1 cellular context compared by ENCODE assay signal in the genomic region with DNA sequence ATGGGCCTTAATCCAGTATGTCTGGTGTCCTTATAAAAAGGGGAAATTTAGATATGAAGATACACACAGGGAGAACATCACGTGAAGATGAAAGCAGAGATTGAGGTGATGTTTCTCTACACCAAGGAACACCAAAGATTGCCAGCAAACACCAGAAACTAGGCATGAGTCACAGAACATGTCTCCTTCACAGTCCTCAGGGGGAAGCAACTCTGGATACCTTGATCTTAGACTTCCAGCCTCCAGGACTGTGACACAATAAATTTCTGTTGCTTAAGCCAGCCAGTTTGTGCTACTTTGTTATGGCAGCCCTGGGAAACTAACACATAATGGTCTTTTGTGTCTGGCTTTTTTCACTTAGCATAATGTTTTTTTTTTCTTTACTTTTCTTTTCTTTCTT.
A peak's percentile ranks its signal among the peaks of the same experiment; 100 is the strongest.
TF ChIP-seq lines count a peak whose summit lies in the region.

No MANE protein-coding gene starts in this region.

TF ChIP-seq in K562, 482 proteins besides CTCF, POLR2A, EP300 and RAD21 (continued from another document):
- TF ChIP-seq, protein P1, sequence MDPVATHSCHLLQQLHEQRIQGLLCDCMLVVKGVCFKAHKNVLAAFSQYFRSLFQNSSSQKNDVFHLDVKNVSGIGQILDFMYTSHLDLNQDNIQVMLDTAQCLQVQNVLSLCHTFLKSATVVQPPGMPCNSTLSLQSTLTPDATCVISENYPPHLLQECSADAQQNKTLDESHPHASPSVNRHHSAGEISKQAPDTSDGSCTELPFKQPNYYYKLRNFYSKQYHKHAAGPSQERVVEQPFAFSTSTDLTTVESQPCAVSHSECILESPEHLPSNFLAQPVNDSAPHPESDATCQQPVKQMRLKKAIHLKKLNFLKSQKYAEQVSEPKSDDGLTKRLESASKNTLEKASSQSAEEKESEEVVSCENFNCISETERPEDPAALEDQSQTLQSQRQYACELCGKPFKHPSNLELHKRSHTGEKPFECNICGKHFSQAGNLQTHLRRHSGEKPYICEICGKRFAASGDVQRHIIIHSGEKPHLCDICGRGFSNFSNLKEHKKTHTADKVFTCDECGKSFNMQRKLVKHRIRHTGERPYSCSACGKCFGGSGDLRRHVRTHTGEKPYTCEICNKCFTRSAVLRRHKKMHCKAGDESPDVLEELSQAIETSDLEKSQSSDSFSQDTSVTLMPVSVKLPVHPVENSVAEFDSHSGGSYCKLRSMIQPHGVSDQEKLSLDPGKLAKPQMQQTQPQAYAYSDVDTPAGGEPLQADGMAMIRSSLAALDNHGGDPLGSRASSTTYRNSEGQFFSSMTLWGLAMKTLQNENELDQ (CRISPR knock-in tag; IDR thresholded peaks at IDR 0.05; ENCODE audit: borderline replicate concordance): no peak
- TF ChIP-seq SMARCE1 (IDR thresholded peaks at IDR 0.05) (peak; percentile 11; the same call in 1 of the 2 replicates), KDM5B (IDR thresholded peaks at IDR 0.05; ENCODE audit: insufficient replicate concordance, low read depth, low read length) (no peak), ZNF224 (CRISPR knock-in tag; IDR thresholded peaks at IDR 0.05) (no peak), POLR2AphosphoS5 (IDR thresholded peaks at IDR 0.05; ENCODE audit: control insufficient read depth, insufficient read depth, low read depth, low read length) (no peak), TOE1 (IDR thresholded peaks at IDR 0.05; ENCODE audit: borderline replicate concordance) (no peak), TOE1 (CRISPR knock-in tag; IDR thresholded peaks at IDR 0.05; ENCODE audit: borderline replicate concordance, low read depth) (no peak), KAT7 (CRISPR knock-in tag; IDR thresholded peaks at IDR 0.05; ENCODE audit: borderline replicate concordance) (no peak), ZNF79 (CRISPR knock-in tag; IDR thresholded peaks at IDR 0.05; ENCODE audit: low read depth) (no peak), ZNF146 (CRISPR knock-in tag; IDR thresholded peaks at IDR 0.05; ENCODE audit: unreplicated experiment) (no peak), ATF1 (CRISPR knock-in tag; IDR thresholded peaks at IDR 0.05) (no peak), ATF1 (tag; IDR thresholded peaks at IDR 0.05) (no peak), JUND (IDR thresholded peaks at IDR 0.05; ENCODE audit: borderline replicate concordance, low read depth, low read length) (no peak), JUND (tag; IDR thresholded peaks at IDR 0.05; ENCODE audit: borderline replicate concordance, low read depth, low read length) (0 out of 3 replicates have a peak, but pooled peaks have one; percentile 26), ZNF174 (CRISPR knock-in tag; IDR thresholded peaks at IDR 0.05) (no peak), ZNF124 (CRISPR knock-in tag; IDR thresholded peaks at IDR 0.05) (no peak), ZNF253 (CRISPR knock-in tag; conservative IDR thresholded peaks at IDR 0.05) (no peak), HDAC2 (IDR thresholded peaks at IDR 0.05) (no peak), KLF1 (tag; IDR thresholded peaks at IDR 0.05) (no peak), RCOR1 (IDR thresholded peaks at IDR 0.05; ENCODE audit: borderline replicate concordance in 1 of 2, low read depth in 2 of 2, low read length in 2 of 2) (no peak), BHLHE40 (IDR thresholded peaks at IDR 0.05; ENCODE audit: low read length) (peak; percentile 34; the same call in 1 of the 2 replicates)
- TF ChIP-seq, protein P2, sequence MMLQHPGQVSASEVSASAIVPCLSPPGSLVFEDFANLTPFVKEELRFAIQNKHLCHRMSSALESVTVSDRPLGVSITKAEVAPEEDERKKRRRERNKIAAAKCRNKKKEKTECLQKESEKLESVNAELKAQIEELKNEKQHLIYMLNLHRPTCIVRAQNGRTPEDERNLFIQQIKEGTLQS (IDR thresholded peaks at IDR 0.05): peak; percentile 22; the same call in 1 of the 2 replicates
- TF ChIP-seq, protein P2 (CRISPR knock-in tag; conservative IDR thresholded peaks at IDR 0.05): no peak
- TF ChIP-seq, protein P3, sequence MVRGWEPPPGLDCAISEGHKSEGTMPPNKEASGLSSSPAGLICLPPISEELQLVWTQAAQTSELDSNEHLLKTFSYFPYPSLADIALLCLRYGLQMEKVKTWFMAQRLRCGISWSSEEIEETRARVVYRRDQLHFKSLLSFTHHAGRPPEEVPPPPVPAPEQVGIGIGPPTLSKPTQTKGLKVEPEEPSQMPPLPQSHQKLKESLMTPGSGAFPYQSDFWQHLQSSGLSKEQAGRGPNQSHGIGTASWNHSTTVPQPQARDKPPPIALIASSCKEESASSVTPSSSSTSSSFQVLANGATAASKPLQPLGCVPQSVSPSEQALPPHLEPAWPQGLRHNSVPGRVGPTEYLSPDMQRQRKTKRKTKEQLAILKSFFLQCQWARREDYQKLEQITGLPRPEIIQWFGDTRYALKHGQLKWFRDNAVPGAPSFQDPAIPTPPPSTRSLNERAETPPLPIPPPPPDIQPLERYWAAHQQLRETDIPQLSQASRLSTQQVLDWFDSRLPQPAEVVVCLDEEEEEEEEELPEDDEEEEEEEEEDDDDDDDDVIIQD (CRISPR knock-in tag; IDR thresholded peaks at IDR 0.05): no peak
- TF ChIP-seq, protein P4, sequence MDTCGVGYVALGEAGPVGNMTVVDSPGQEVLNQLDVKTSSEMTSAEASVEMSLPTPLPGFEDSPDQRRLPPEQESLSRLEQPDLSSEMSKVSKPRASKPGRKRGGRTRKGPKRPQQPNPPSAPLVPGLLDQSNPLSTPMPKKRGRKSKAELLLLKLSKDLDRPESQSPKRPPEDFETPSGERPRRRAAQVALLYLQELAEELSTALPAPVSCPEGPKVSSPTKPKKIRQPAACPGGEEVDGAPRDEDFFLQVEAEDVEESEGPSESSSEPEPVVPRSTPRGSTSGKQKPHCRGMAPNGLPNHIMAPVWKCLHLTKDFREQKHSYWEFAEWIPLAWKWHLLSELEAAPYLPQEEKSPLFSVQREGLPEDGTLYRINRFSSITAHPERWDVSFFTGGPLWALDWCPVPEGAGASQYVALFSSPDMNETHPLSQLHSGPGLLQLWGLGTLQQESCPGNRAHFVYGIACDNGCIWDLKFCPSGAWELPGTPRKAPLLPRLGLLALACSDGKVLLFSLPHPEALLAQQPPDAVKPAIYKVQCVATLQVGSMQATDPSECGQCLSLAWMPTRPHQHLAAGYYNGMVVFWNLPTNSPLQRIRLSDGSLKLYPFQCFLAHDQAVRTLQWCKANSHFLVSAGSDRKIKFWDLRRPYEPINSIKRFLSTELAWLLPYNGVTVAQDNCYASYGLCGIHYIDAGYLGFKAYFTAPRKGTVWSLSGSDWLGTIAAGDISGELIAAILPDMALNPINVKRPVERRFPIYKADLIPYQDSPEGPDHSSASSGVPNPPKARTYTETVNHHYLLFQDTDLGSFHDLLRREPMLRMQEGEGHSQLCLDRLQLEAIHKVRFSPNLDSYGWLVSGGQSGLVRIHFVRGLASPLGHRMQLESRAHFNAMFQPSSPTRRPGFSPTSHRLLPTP (IDR thresholded peaks at IDR 0.05; ENCODE audit: borderline replicate concordance, extremely low read depth, insufficient read length): no peak
- TF ChIP-seq, protein P5, sequence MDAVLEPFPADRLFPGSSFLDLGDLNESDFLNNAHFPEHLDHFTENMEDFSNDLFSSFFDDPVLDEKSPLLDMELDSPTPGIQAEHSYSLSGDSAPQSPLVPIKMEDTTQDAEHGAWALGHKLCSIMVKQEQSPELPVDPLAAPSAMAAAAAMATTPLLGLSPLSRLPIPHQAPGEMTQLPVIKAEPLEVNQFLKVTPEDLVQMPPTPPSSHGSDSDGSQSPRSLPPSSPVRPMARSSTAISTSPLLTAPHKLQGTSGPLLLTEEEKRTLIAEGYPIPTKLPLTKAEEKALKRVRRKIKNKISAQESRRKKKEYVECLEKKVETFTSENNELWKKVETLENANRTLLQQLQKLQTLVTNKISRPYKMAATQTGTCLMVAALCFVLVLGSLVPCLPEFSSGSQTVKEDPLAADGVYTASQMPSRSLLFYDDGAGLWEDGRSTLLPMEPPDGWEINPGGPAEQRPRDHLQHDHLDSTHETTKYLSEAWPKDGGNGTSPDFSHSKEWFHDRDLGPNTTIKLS (IDR thresholded peaks at IDR 0.05; ENCODE audit: borderline replicate concordance, low read depth): no peak
- TF ChIP-seq, protein P6, sequence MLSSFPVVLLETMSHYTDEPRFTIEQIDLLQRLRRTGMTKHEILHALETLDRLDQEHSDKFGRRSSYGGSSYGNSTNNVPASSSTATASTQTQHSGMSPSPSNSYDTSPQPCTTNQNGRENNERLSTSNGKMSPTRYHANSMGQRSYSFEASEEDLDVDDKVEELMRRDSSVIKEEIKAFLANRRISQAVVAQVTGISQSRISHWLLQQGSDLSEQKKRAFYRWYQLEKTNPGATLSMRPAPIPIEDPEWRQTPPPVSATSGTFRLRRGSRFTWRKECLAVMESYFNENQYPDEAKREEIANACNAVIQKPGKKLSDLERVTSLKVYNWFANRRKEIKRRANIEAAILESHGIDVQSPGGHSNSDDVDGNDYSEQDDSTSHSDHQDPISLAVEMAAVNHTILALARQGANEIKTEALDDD (IDR thresholded peaks at IDR 0.05): no peak
- TF ChIP-seq, protein P7, sequence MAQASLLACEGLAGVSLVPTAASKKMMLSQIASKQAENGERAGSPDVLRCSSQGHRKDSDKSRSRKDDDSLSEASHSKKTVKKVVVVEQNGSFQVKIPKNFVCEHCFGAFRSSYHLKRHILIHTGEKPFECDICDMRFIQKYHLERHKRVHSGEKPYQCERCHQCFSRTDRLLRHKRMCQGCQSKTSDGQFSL (CRISPR knock-in tag; IDR thresholded peaks at IDR 0.05): no peak
- TF ChIP-seq, protein P7 (tag; IDR thresholded peaks at IDR 0.05): no peak
- TF ChIP-seq, protein P8, sequence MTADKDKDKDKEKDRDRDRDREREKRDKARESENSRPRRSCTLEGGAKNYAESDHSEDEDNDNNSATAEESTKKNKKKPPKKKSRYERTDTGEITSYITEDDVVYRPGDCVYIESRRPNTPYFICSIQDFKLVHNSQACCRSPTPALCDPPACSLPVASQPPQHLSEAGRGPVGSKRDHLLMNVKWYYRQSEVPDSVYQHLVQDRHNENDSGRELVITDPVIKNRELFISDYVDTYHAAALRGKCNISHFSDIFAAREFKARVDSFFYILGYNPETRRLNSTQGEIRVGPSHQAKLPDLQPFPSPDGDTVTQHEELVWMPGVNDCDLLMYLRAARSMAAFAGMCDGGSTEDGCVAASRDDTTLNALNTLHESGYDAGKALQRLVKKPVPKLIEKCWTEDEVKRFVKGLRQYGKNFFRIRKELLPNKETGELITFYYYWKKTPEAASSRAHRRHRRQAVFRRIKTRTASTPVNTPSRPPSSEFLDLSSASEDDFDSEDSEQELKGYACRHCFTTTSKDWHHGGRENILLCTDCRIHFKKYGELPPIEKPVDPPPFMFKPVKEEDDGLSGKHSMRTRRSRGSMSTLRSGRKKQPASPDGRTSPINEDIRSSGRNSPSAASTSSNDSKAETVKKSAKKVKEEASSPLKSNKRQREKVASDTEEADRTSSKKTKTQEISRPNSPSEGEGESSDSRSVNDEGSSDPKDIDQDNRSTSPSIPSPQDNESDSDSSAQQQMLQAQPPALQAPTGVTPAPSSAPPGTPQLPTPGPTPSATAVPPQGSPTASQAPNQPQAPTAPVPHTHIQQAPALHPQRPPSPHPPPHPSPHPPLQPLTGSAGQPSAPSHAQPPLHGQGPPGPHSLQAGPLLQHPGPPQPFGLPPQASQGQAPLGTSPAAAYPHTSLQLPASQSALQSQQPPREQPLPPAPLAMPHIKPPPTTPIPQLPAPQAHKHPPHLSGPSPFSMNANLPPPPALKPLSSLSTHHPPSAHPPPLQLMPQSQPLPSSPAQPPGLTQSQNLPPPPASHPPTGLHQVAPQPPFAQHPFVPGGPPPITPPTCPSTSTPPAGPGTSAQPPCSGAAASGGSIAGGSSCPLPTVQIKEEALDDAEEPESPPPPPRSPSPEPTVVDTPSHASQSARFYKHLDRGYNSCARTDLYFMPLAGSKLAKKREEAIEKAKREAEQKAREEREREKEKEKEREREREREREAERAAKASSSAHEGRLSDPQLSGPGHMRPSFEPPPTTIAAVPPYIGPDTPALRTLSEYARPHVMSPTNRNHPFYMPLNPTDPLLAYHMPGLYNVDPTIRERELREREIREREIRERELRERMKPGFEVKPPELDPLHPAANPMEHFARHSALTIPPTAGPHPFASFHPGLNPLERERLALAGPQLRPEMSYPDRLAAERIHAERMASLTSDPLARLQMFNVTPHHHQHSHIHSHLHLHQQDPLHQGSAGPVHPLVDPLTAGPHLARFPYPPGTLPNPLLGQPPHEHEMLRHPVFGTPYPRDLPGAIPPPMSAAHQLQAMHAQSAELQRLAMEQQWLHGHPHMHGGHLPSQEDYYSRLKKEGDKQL (CRISPR knock-in tag; IDR thresholded peaks at IDR 0.05; ENCODE audit: borderline replicate concordance): no peak
- TF ChIP-seq, protein P9, sequence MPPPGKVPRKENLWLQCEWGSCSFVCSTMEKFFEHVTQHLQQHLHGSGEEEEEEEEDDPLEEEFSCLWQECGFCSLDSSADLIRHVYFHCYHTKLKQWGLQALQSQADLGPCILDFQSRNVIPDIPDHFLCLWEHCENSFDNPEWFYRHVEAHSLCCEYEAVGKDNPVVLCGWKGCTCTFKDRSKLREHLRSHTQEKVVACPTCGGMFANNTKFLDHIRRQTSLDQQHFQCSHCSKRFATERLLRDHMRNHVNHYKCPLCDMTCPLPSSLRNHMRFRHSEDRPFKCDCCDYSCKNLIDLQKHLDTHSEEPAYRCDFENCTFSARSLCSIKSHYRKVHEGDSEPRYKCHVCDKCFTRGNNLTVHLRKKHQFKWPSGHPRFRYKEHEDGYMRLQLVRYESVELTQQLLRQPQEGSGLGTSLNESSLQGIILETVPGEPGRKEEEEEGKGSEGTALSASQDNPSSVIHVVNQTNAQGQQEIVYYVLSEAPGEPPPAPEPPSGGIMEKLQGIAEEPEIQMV (tag; conservative IDR thresholded peaks at IDR 0.05; ENCODE audit: low read depth): 0 out of 2 replicates have a peak, but pooled peaks have one; percentile 43
